27 cellular contexts compared by ENCODE assay signal in the genomic region with DNA sequence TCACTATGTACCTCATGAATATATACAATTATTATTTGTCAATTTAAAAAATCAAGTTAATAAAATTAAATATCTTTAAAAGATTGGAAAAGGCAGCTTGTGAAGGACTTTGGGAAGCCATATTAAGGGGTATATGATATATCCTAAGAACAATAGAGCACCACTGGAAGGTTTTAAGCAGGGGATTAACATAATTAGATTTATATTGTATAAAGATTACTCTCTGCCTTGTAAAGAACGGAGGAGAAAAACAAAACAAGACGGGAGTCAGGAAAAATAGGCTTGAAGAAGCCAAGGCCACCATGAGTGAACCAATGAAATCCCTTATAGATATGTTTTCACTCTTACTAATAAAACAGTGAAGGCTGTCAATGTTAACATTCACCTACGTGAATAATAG. TPM values are rescaled to one million over a fixed set of nuclear protein-coding genes. Genes with fewer than 3 reads are reported as not detected.
"Had no signal": no experiment of that assay in that cellular context is flagged by ENCODE, and none has a peak within 500 bp of the region (broad histone marks: within the 10 kb centered on the region; RNA-seq: fewer than 3 reads in every experiment).

No MANE protein-coding gene starts in this region.

- FAIRE-seq: colon, endometrium had no signal

- ATAC-seq: effector memory CD8-positive, alpha-beta T cell; esophagus mucosa; gastrocnemius medialis; heart right ventricle; left lung; left ventricle myocardium superior; naive thymus-derived CD4-positive, alpha-beta T cell had no signal

- DNase-seq: dermis blood vessel endothelial cell; dorsolateral prefrontal cortex; effector CD8-positive, alpha-beta T cell; effector memory CD8-positive, alpha-beta T cell; endodermal cell; erythroblast; esophagus squamous epithelium; foreskin fibroblast; foreskin melanocyte; gastrocnemius medialis; glutamatergic neuron; head of caudate nucleus; heart right ventricle; hippocampal formation; islet precursor cell; kidney; kidney glomerular epithelial cell; left lung; left ventricle myocardium superior; mammary epithelial cell; mesendoderm; midbrain; naive thymus-derived CD4-positive, alpha-beta T cell had no signal

RNA-seq across cellular contexts. Expression of a gene that starts 11.1 kb away (rescaled TPM):
- total RNA-seq: dermis blood vessel endothelial cell, gastrocnemius medialis, glomerular endothelial cell had no signal
